27 cellular contexts compared by ENCODE assay signal in the genomic region with DNA sequence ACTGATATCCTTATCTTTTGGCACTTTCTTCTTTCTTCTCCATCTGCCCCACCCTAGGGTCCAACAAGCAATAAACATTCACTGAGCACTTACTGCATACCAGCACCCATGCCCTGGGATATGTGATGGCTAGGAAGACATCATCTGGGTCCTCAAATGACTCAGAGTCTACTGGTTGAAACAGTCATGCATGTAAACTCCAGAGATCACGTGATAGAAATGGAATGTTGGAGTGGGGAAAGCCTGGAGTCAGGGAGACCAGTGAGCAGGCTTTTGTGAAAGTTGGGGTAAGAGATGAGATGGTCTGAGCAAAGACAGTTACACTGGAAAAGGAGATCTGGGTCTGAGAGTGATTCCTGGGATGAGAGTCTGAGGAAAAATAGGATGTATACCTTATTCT.
DNase-seq lines count a peak whose midpoint lies in the region; ATAC-seq and TF ChIP-seq lines count a peak whose summit lies in the region.
"Had no signal": no experiment of that assay in that cellular context is flagged by ENCODE, and none has a peak within 500 bp of the region (broad histone marks: within the 10 kb centered on the region; RNA-seq: fewer than 3 reads in every experiment).

No MANE protein-coding gene starts in this region.

- H3K36me3 ChIP-seq in A673 (ENCODE audit: insufficient read depth, low read length, poor library complexity, severe bottlenecking) = no peaks in the 10 kb centered on the region
- H3K36me3 ChIP-seq in mucosa of descending colon (ENCODE audit: low read depth) = no peaks in the 10 kb centered on the region
- H3K36me3 ChIP-seq: BLaER1 treated with 17β-estradiol and CSF1 and Interleukin-3, amounts not matched to agents 10 nM and 100 nM; heart right ventricle; left lung; upper lobe of left lung had no signal

- H3K4me1 ChIP-seq in A673 (ENCODE audit: insufficient read depth, low read length, poor library complexity, severe bottlenecking) (no peaks in the 10 kb centered on the region), foreskin keratinocyte (peaks cover 16% of the 10 kb centered on the region), mucosa of descending colon (ENCODE audit: low read depth) (no peaks in the 10 kb centered on the region)
- H3K4me1 ChIP-seq: Caco-2, heart right ventricle, left lung, upper lobe of left lung had no signal

- TF ChIP-seq CTCF in A673 (conservative IDR thresholded peaks at IDR 0.05; ENCODE audit: low read depth, low read length) (no peak), RWPE1 (conservative IDR thresholded peaks at IDR 0.05; ENCODE audit: low read depth) (no peak), foreskin keratinocyte (conservative IDR thresholded peaks at IDR 0.05) (no peak), mucosa of descending colon (IDR thresholded peaks at IDR 0.05) (no peak)

- no TSS peak for BruUV-seq in A673 (replicated peaks; lab: Mats Ljungman, UMichigan)

- H3K4me3 ChIP-seq in A673 (ENCODE audit: low read depth, low read length, poor library complexity, severe bottlenecking) (no peak overlapping the region), mucosa of descending colon (no peak overlapping the region)
- H3K4me3 ChIP-seq: BLaER1 treated with 17β-estradiol and CSF1 and Interleukin-3, amounts not matched to agents 10 nM and 100 nM; heart right ventricle; left lung; upper lobe of left lung had no signal

- no peaks in the 10 kb centered on the region for H3K27me3 ChIP-seq in A673 (replicated peaks; ENCODE audit: insufficient read depth, low read depth, low read length, poor library complexity)
- H3K27me3 ChIP-seq in foreskin keratinocyte = no peaks in the 10 kb centered on the region
- H3K27me3 ChIP-seq: BLaER1 treated with 17β-estradiol and CSF1 and Interleukin-3, amounts not matched to agents 10 nM and 100 nM; heart right ventricle; left lung; upper lobe of left lung had no signal

- POLR2A ChIA-PET in A673 (lab: Charles Lee; ENCODE audit: low non-redundant PET) = no interaction called here
- POLR2A ChIA-PET in RWPE1 (lab: Yijun Ruan, JAX; ENCODE audit: low non-redundant PET) = no interaction called here

- intact Hi-C loops in A673 (cut with micrococcal nuclease; ENCODE audit: unreplicated experiment) (loop anchor here (10.0 kb wide), 1 partner anchor 839 kb away; no protein-coding TSS in a partner anchor), mucosa of descending colon (cut with DNase I, micrococcal nuclease) (no loop called here)

- peak; percentile 12 for DNase-seq in A673 (ENCODE audit: low spot score)
- DNase-seq in H4 (ENCODE audit: low spot score) = peak; percentile 23
- peak; percentile 38 for DNase-seq in RWPE1 (ENCODE audit: low spot score)
- DNase-seq in foreskin keratinocyte = peak; percentile 58 to 82
- no peak for DNase-seq in mucosa of descending colon
- DNase-seq: activated CD4-positive, alpha-beta T cell treated with anti-CD3 and anti-CD28 coated beads, Interleukin-2, amount 10 ng/mL, durations not matched to agents 24 days and 14 days; activated naive CD4-positive, alpha-beta T cell treated with anti-CD3 and anti-CD28 coated beads, Interleukin-2, amount 50 U/mL, for 16 hours; Caco-2; dermis blood vessel endothelial cell; DMS79; heart right ventricle; left lung; NCI-H1436 treated with DMSO at 0.1 percent for 48 hours; NCI-H524 treated with DMSO at 0.1 percent for 48 hours; retina; SK-N-SH; stimulated activated CD4-positive, alpha-beta T cell treated with anti-CD3 and anti-CD28 coated beads, Interleukin-2, amount 100 ng/mL, for 48 hours; substantia nigra; upper lobe of left lung had no signal

- H3K27ac ChIP-seq in A673 (ENCODE audit: low read depth, low read length, poor library complexity, severe bottlenecking) = no peak overlapping the region
- no peak overlapping the region for H3K27ac ChIP-seq in RWPE1
- H3K27ac ChIP-seq in foreskin keratinocyte = no peak overlapping the region
- H3K27ac ChIP-seq: BLaER1 treated with 17β-estradiol and CSF1 and Interleukin-3, amounts not matched to agents 10 nM and 100 nM; heart right ventricle; left lung; upper lobe of left lung; VCaP had no signal

- peak; percentile 80 for ATAC-seq in foreskin keratinocyte
- no peak for ATAC-seq in HG03432 (IDR thresholded peaks at IDR 0.05; ENCODE audit: unreplicated experiment)
- no peak for ATAC-seq in mucosa of descending colon
- no peak for ATAC-seq in HG03442 (IDR thresholded peaks at IDR 0.05; ENCODE audit: unreplicated experiment)
- no peak for ATAC-seq in GM21619 (IDR thresholded peaks at IDR 0.05; ENCODE audit: unreplicated experiment)
- ATAC-seq: HCT116; heart right ventricle; left lung; natural killer cell treated with Interleukin-12 subunit alpha and Interleukin-12 subunit beta and Interleukin-15 and Interleukin-18, amount 100 ng/mL, for 72 hours; stimulated activated effector memory CD8-positive, alpha-beta T cell treated with anti-CD3 and anti-CD28 coated beads, Interleukin-12 subunit alpha, Interleukin-12 subunit beta, amount 100 ng/mL, for 72 hours had no signal

- CTCF ChIA-PET in A673 (lab: Charles Lee) = interaction anchor here (1.3 kb wide), 1 partner anchor 1071 kb away, joined by 3 read pairs; no protein-coding TSS in a partner anchor
- CTCF ChIA-PET in RWPE1 (lab: Yijun Ruan, JAX) = no interaction called here

- H3K9me3 ChIP-seq in A673 (ENCODE audit: low read depth, low read length, poor library complexity, severe bottlenecking) (no peaks in the 10 kb centered on the region), mucosa of descending colon (no peaks in the 10 kb centered on the region)
- H3K9me3 ChIP-seq: Caco-2, SK-N-SH had no signal

Comparison
In these comparisons a context has a peak if more than half of its experiments do, and no peak if none do; other contexts are left out.
1. DNase-seq: peak in A673 (single experiment), H4 (single experiment), RWPE1 (single experiment) and foreskin keratinocyte (2 of 2); none in mucosa of descending colon (0 of 3).